ENCODE assay signal across 1 cellular context in genomic region chr9:96383165-96383939, GRCh38.
A peak's percentile ranks its signal among the peaks of the same experiment; 100 is the strongest.
TF ChIP-seq lines count a peak whose summit lies in the region.

Gene SLC35D2, minus strand, starts transcription at chr9:96383711. Its CDS starts 77 bp downstream, at chr9:96383634.

TF ChIP-seq in HepG2, 621 proteins besides CTCF, POLR2A, EP300 and RAD21 (continued from another document and continues in another):
- TF ChIP-seq CEBPB (IDR thresholded peaks at IDR 0.05; ENCODE audit: borderline replicate concordance, low read depth, low read length) (no peak), SRF (IDR thresholded peaks at IDR 0.05; ENCODE audit: low read depth, low read length) (no peak), THAP9 (CRISPR knock-in tag; IDR thresholded peaks at IDR 0.05; ENCODE audit: borderline replicate concordance) (0 out of 2 replicates have a peak, but pooled peaks have one; percentile 8), SRSF4 (IDR thresholded peaks at IDR 0.05; ENCODE audit: low read depth, low read length, poor library complexity, severe bottlenecking) (no peak), ZBTB3 (CRISPR knock-in tag; IDR thresholded peaks at IDR 0.05; ENCODE audit: borderline replicate concordance, low read depth) (no peak), ZNF687 (CRISPR knock-in tag; IDR thresholded peaks at IDR 0.05) (peak; percentile 82), RARA (CRISPR knock-in tag; IDR thresholded peaks at IDR 0.05) (peak; percentile 51), ZNF362 (CRISPR knock-in tag; IDR thresholded peaks at IDR 0.05; ENCODE audit: borderline replicate concordance) (0 out of 2 replicates have a peak, but pooled peaks have one; percentile 27), ETV5 (CRISPR knock-in tag; IDR thresholded peaks at IDR 0.05; ENCODE audit: borderline replicate concordance) (peak; percentile 40; the same call in 1 of the 2 replicates), HNRNPL (IDR thresholded peaks at IDR 0.05; ENCODE audit: low read depth, low read length) (no peak), FOXO4 (CRISPR knock-in tag; conservative IDR thresholded peaks at IDR 0.05) (no peak), ZFP36L1 (CRISPR knock-in tag; IDR thresholded peaks at IDR 0.05) (no peak), HDAC2 (CRISPR knock-in tag; IDR thresholded peaks at IDR 0.05) (peak; percentile 79), AKAP8 (CRISPR knock-in tag; IDR thresholded peaks at IDR 0.05) (no peak), ZNF83 (CRISPR knock-in tag; IDR thresholded peaks at IDR 0.05; ENCODE audit: borderline replicate concordance) (no peak), ZNF563 (CRISPR knock-in tag; IDR thresholded peaks at IDR 0.05) (peak; percentile 58; the same call in 1 of the 2 replicates), SOX13 (IDR thresholded peaks at IDR 0.05) (no peak), SOX13 (CRISPR knock-in tag; conservative IDR thresholded peaks at IDR 0.05 in 1 of 2, IDR thresholded peaks at IDR 0.05 in 1 of 2) (peak in 1 of 2 experiments; percentile 57; a peak in 2 of 4 replicates), AKNA (CRISPR knock-in tag; IDR thresholded peaks at IDR 0.05; ENCODE audit: borderline replicate concordance) (no peak), ZNF260 (CRISPR knock-in tag; IDR thresholded peaks at IDR 0.05; ENCODE audit: borderline replicate concordance, low read depth) (no peak), ZEB1 (IDR thresholded peaks at IDR 0.05; ENCODE audit: insufficient replicate concordance, low read depth) (no peak), NR0B2 (CRISPR knock-in tag; IDR thresholded peaks at IDR 0.05) (no peak), ZNF800 (CRISPR knock-in tag; IDR thresholded peaks at IDR 0.05) (peak; percentile 53; the same call in 1 of the 2 replicates), ZNF780A (CRISPR knock-in tag; IDR thresholded peaks at IDR 0.05) (no peak), HOMEZ (CRISPR knock-in tag; IDR thresholded peaks at IDR 0.05; ENCODE audit: low read depth) (peak; percentile 62; the same call in 1 of the 2 replicates), ZNF510 (CRISPR knock-in tag; IDR thresholded peaks at IDR 0.05; ENCODE audit: low read depth) (no peak), NFYB (CRISPR knock-in tag; IDR thresholded peaks at IDR 0.05) (no peak), UBTF (CRISPR knock-in tag; IDR thresholded peaks at IDR 0.05) (peak; percentile 88), MEF2D (CRISPR knock-in tag; IDR thresholded peaks at IDR 0.05) (no peak), TRIM22 (IDR thresholded peaks at IDR 0.05) (no peak), RCOR2 (CRISPR knock-in tag; IDR thresholded peaks at IDR 0.05) (no peak), HOXA7 (CRISPR knock-in tag; IDR thresholded peaks at IDR 0.05) (no peak), ARNT2 (CRISPR knock-in tag; IDR thresholded peaks at IDR 0.05; ENCODE audit: low read depth) (peak; percentile 43; the same call in 1 of the 2 replicates), ZMYM4 (CRISPR knock-in tag; IDR thresholded peaks at IDR 0.05) (peak; percentile 32; the same call in 1 of the 2 replicates)
